Comparison of ENCODE assay signal across 1 cellular context in the genomic region with DNA sequence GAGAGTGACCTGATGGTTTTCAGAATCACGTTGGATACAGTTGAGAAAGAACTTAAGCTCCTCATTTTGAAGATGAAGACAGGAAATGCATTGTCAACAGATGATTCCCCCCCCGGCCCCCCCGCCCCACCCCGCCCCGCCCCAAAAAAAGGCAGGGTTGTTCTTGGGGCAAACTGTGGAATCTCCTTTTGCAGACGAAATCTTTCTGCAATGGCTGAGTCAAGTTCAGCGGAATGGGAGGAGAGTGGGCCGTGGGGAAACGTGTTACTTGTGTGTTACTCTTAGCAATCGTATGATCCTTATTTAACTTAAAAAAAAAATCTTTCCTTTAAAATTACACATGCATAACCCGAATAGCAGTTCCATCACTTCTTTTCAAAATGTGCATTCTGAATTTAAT.
TF ChIP-seq lines count a peak whose summit lies in the region.

No MANE protein-coding gene starts in this region.

TF ChIP-seq in WTC11, 78 proteins besides CTCF, POLR2A, EP300 and RAD21 (continued from another document):
- TF ChIP-seq, protein P1, sequence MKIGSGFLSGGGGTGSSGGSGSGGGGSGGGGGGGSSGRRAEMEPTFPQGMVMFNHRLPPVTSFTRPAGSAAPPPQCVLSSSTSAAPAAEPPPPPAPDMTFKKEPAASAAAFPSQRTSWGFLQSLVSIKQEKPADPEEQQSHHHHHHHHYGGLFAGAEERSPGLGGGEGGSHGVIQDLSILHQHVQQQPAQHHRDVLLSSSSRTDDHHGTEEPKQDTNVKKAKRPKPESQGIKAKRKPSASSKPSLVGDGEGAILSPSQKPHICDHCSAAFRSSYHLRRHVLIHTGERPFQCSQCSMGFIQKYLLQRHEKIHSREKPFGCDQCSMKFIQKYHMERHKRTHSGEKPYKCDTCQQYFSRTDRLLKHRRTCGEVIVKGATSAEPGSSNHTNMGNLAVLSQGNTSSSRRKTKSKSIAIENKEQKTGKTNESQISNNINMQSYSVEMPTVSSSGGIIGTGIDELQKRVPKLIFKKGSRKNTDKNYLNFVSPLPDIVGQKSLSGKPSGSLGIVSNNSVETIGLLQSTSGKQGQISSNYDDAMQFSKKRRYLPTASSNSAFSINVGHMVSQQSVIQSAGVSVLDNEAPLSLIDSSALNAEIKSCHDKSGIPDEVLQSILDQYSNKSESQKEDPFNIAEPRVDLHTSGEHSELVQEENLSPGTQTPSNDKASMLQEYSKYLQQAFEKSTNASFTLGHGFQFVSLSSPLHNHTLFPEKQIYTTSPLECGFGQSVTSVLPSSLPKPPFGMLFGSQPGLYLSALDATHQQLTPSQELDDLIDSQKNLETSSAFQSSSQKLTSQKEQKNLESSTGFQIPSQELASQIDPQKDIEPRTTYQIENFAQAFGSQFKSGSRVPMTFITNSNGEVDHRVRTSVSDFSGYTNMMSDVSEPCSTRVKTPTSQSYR (CRISPR knock-in tag; IDR thresholded peaks at IDR 0.05): no peak
- no peak for TF ChIP-seq RORB (CRISPR knock-in tag; IDR thresholded peaks at IDR 0.05)
- TF ChIP-seq, protein P2, sequence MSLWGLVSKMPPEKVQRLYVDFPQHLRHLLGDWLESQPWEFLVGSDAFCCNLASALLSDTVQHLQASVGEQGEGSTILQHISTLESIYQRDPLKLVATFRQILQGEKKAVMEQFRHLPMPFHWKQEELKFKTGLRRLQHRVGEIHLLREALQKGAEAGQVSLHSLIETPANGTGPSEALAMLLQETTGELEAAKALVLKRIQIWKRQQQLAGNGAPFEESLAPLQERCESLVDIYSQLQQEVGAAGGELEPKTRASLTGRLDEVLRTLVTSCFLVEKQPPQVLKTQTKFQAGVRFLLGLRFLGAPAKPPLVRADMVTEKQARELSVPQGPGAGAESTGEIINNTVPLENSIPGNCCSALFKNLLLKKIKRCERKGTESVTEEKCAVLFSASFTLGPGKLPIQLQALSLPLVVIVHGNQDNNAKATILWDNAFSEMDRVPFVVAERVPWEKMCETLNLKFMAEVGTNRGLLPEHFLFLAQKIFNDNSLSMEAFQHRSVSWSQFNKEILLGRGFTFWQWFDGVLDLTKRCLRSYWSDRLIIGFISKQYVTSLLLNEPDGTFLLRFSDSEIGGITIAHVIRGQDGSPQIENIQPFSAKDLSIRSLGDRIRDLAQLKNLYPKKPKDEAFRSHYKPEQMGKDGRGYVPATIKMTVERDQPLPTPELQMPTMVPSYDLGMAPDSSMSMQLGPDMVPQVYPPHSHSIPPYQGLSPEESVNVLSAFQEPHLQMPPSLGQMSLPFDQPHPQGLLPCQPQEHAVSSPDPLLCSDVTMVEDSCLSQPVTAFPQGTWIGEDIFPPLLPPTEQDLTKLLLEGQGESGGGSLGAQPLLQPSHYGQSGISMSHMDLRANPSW (CRISPR knock-in tag; conservative IDR thresholded peaks at IDR 0.05; ENCODE audit: low read depth): no peak
- TF ChIP-seq SP1 (CRISPR knock-in tag; conservative IDR thresholded peaks at IDR 0.05): no peak
- no peak for TF ChIP-seq NR3C1 (CRISPR knock-in tag; conservative IDR thresholded peaks at IDR 0.05; ENCODE audit: low read depth)
- TF ChIP-seq, protein P3, sequence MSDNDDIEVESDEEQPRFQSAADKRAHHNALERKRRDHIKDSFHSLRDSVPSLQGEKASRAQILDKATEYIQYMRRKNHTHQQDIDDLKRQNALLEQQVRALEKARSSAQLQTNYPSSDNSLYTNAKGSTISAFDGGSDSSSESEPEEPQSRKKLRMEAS (CRISPR knock-in tag; IDR thresholded peaks at IDR 0.05): no peak
- TF ChIP-seq, protein P4, sequence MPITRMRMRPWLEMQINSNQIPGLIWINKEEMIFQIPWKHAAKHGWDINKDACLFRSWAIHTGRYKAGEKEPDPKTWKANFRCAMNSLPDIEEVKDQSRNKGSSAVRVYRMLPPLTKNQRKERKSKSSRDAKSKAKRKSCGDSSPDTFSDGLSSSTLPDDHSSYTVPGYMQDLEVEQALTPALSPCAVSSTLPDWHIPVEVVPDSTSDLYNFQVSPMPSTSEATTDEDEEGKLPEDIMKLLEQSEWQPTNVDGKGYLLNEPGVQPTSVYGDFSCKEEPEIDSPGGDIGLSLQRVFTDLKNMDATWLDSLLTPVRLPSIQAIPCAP (CRISPR knock-in tag; IDR thresholded peaks at IDR 0.05): no peak
- TF ChIP-seq, protein P5, sequence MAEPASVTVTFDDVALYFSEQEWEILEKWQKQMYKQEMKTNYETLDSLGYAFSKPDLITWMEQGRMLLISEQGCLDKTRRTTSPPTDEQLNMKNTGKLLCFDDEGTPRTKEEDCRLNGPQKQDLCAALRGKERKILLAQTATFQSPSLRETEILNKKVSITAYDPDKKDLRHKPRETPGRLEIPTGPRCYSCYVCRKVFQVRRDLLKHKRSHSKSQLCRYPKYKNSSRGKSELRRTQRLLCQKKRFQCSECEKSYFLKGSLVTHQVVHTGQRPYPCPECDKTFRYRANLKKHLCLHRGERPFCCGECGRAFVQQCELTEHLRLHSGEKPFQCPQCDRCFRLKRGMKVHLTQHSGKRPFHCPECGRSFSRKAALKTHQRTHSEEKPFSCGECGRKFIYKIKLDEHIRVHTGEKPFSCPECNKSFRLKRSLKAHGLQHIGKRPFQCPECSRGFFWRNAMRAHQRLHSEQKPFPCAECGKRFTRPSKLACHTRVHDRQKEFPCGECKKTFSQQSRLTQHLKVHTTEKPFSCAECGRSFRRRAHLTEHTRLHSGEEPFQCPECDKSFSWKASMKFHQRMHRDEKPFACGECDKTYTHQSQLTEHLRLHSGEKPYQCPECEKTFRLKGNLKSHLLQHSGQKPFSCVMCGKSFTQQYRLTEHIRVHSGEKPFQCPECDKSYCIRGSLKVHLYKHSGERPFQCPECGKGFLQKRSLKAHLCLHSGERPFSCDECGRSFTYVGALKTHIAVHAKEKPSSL (CRISPR knock-in tag; conservative IDR thresholded peaks at IDR 0.05): no peak
- TF ChIP-seq, protein P6, sequence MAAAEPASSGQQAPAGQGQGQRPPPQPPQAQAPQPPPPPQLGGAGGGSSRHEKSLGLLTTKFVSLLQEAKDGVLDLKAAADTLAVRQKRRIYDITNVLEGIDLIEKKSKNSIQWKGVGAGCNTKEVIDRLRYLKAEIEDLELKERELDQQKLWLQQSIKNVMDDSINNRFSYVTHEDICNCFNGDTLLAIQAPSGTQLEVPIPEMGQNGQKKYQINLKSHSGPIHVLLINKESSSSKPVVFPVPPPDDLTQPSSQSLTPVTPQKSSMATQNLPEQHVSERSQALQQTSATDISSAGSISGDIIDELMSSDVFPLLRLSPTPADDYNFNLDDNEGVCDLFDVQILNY (CRISPR knock-in tag; IDR thresholded peaks at IDR 0.05): no peak
- no peak for TF ChIP-seq SMAD4 (CRISPR knock-in tag; IDR thresholded peaks at IDR 0.05)
- TF ChIP-seq ZBTB21 (CRISPR knock-in tag; IDR thresholded peaks at IDR 0.05; ENCODE audit: borderline replicate concordance): no peak
- TF ChIP-seq NR2C2 (CRISPR knock-in tag; IDR thresholded peaks at IDR 0.05): no peak
- TF ChIP-seq OVOL2 (CRISPR knock-in tag; IDR thresholded peaks at IDR 0.05; ENCODE audit: borderline replicate concordance): no peak
- TF ChIP-seq TP53 (CRISPR knock-in tag; IDR thresholded peaks at IDR 0.05): no peak
- TF ChIP-seq ZNF396 (CRISPR knock-in tag; IDR thresholded peaks at IDR 0.05; ENCODE audit: borderline replicate concordance): no peak
